ENCODE assay signal across 25 cellular contexts in the genomic region with DNA sequence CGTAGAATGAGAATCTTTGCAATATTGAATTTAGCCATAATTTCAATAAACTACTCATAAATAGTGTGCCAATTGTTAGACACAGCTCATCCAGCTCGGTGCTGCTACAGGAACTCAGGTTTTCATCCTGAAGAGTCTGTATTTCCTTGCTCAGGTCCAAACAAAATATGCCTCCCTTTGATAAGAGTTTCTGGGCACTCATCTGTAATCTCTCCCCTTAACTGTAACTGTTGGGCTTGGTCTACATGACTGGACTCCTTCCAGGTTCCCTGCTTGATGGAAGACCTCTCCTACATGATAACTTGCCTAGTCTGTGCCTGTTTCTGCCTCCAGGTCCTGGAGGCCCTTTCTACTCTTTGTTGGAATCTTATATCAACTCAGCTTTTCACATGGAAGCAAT.
"Had no signal": no experiment of that assay in that cellular context is flagged by ENCODE, and none has a peak within 500 bp of the region (broad histone marks: within the 10 kb centered on the region; RNA-seq: fewer than 3 reads in every experiment).

No MANE protein-coding gene starts in this region.

- H3K9me3 Mint-ChIP-seq: dendritic cell treated with granulocyte-macrophage colony-stimulating factor and Interleukin-4, amounts not matched to agents 40 ng/mL and 50 ng/mL, for 4 days; naive thymus-derived CD8-positive, alpha-beta T cell; nephron progenitor cell; stimulated activated effector memory CD8-positive, alpha-beta T cell treated with anti-CD3 and anti-CD28 coated beads, Interleukin-12 subunit alpha, Interleukin-12 subunit beta, amount 100 ng/mL, for 72 hours had no signal

- H3K27ac Mint-ChIP-seq: dendritic cell treated with granulocyte-macrophage colony-stimulating factor and Interleukin-4, amounts not matched to agents 40 ng/mL and 50 ng/mL, for 4 days; naive thymus-derived CD8-positive, alpha-beta T cell; nephron progenitor cell; stimulated activated effector memory CD8-positive, alpha-beta T cell treated with anti-CD3 and anti-CD28 coated beads, Interleukin-12 subunit alpha, Interleukin-12 subunit beta, amount 100 ng/mL, for 72 hours had no signal

- H3K4me1 Mint-ChIP-seq: naive thymus-derived CD8-positive, alpha-beta T cell; nephron progenitor cell; stimulated activated effector memory CD8-positive, alpha-beta T cell treated with anti-CD3 and anti-CD28 coated beads, Interleukin-12 subunit alpha, Interleukin-12 subunit beta, amount 100 ng/mL, for 72 hours had no signal

- H3K27ac ChIP-seq: esophagus squamous epithelium, heart right ventricle, left ventricle myocardium inferior, lower lobe of right lung, psoas muscle, sigmoid colon, stomach, thyroid gland, vagina had no signal

- H3K27me3 Mint-ChIP-seq: dendritic cell treated with granulocyte-macrophage colony-stimulating factor and Interleukin-4, amounts not matched to agents 40 ng/mL and 50 ng/mL, for 4 days had no signal

- DNase-seq: effector memory CD4-positive, alpha-beta T cell; erythroblast; esophagus squamous epithelium; foreskin melanocyte; glutamatergic neuron; heart right ventricle; hippocampal formation; left colon; left ventricle myocardium inferior; lower lobe of right lung; naive thymus-derived CD8-positive, alpha-beta T cell; nephron progenitor cell; nucleus accumbens; psoas muscle; right cardiac atrium; sigmoid colon; stimulated activated CD4-positive, alpha-beta T cell treated with anti-CD3 and anti-CD28 coated beads, Interleukin-2, amount 100 ng/mL, for 24 hours; stimulated activated CD4-positive, alpha-beta T cell treated with anti-CD3 and anti-CD28 coated beads, Interleukin-4, amount 100 ng/mL, for 24 hours; stimulated activated naive CD4-positive, alpha-beta T cell treated with Interleukin-2 at 50 U/mL for 16 hours; stomach; thyroid gland; trophoblast cell had no signal

- H3K36me3 Mint-ChIP-seq: naive thymus-derived CD8-positive, alpha-beta T cell; stimulated activated effector memory CD8-positive, alpha-beta T cell treated with anti-CD3 and anti-CD28 coated beads, Interleukin-12 subunit alpha, Interleukin-12 subunit beta, amount 100 ng/mL, for 72 hours had no signal

- H3K4me3 Mint-ChIP-seq: dendritic cell treated with granulocyte-macrophage colony-stimulating factor and Interleukin-4, amounts not matched to agents 40 ng/mL and 50 ng/mL, for 4 days; naive thymus-derived CD8-positive, alpha-beta T cell; nephron progenitor cell; stimulated activated effector memory CD8-positive, alpha-beta T cell treated with anti-CD3 and anti-CD28 coated beads, Interleukin-12 subunit alpha, Interleukin-12 subunit beta, amount 100 ng/mL, for 72 hours had no signal

- ATAC-seq: heart right ventricle; left colon; lower lobe of right lung; naive thymus-derived CD8-positive, alpha-beta T cell; psoas muscle; stimulated activated effector memory CD8-positive, alpha-beta T cell treated with anti-CD3 and anti-CD28 coated beads, Interleukin-12 subunit alpha, Interleukin-12 subunit beta, amount 100 ng/mL, for 72 hours had no signal
